In genomic region chr16:69112285-69113129, GRCh38 we compare ENCODE assay signal across 8 cellular contexts. TPM values are rescaled to one million over a fixed set of nuclear protein-coding genes. Genes with fewer than 3 reads are reported as not detected.
DNase-seq lines count a peak whose midpoint lies in the region; ATAC-seq and TF ChIP-seq lines count a peak whose summit lies in the region.
"Had no signal": no experiment of that assay in that cellular context is flagged by ENCODE, and none has a peak within 500 bp of the region (broad histone marks: within the 10 kb centered on the region; RNA-seq: fewer than 3 reads in every experiment).

No MANE protein-coding gene starts in this region.

- no peak overlapping the region for H3K27ac ChIP-seq in lower lobe of right lung

- peak; percentile 78 for TF ChIP-seq CTCF in GM12865 (IDR thresholded peaks at IDR 0.05; ENCODE audit: insufficient read depth, low read depth, low read length, missing control alignments)
- peak; percentile 94 for TF ChIP-seq CTCF in cardiac fibroblast (IDR thresholded peaks at IDR 0.05; ENCODE audit: low read depth, low read length)
- peak; percentile 80 for TF ChIP-seq CTCF in lower lobe of right lung (IDR thresholded peaks at IDR 0.05)

- peaks cover 6% of the 10 kb centered on the region for H3K27me3 ChIP-seq in lower lobe of right lung (ENCODE audit: low read depth)

- H3K9me3 ChIP-seq in lower lobe of right lung, result no peaks in the 10 kb centered on the region

- peaks cover 71% of the 10 kb centered on the region for H3K36me3 ChIP-seq in lower lobe of right lung

- H3K4me1 ChIP-seq in lower lobe of right lung, result peaks cover 25% of the 10 kb centered on the region

- intact Hi-C loops in lower lobe of right lung (cut with DNase I), result no loop called here

- peak; percentile 70 to 78 for ATAC-seq in lower lobe of right lung

- DNase-seq in GM12865 (ENCODE audit: low read depth) (peak; percentile 61), HuH-7.5 (ENCODE audit: low spot score) (peak; percentile 97), UCSD-AML1 (lab: John Stamatoyannopoulos, UW; ENCODE audit: unreplicated experiment) (peak; percentile 54), cardiac fibroblast (ENCODE audit: low read depth in 2 of 2) (peak; percentile 60 to 61), lower lobe of right lung (peak; percentile 75), NCI-H1092 treated with DMSO at 0.1 percent for 48 hours (lab: John Stamatoyannopoulos, UW) (no peak)
- DNase-seq in stimulated activated naive CD4-positive, alpha-beta T cell treated with Interleukin-2 at 50 U/mL for 16 hours (lab: John Stamatoyannopoulos, UW), result peak; percentile 27

- no peak overlapping the region for H3K4me3 ChIP-seq in GM12865 (ENCODE audit: low read depth, low read length)
- H3K4me3 ChIP-seq in cardiac fibroblast (replicated peaks in 1 of 2; ENCODE audit: low read depth in 2 of 2, low read length in 2 of 2), result no peak overlapping the region
- no peak overlapping the region for H3K4me3 ChIP-seq in lower lobe of right lung
- H3K4me3 ChIP-seq: skin epidermis had no signal

RNA-seq across cellular contexts. Expression of gene HAS3, which starts 7.1 kb away (rescaled TPM):
- total RNA-seq in lower lobe of right lung, result 12.6 TPM

RNA-seq across cellular contexts. Expression of gene CHTF8, which starts 19.9 kb away (rescaled TPM):
- 126 TPM for total RNA-seq in lower lobe of right lung

RNA-seq across cellular contexts. Expression of gene UTP4, which starts 19.9 kb away (rescaled TPM):
- total RNA-seq in lower lobe of right lung, result 26.4 TPM
